1 cellular context compared by ENCODE assay signal in genomic region chr1:160237558-160237957, GRCh38.
A peak's percentile ranks its signal among the peaks of the same experiment; 100 is the strongest.
TF ChIP-seq lines count a peak whose summit lies in the region.

No MANE protein-coding gene starts in this region.

TF ChIP-seq in K562, 482 proteins besides CTCF, POLR2A, EP300 and RAD21:
- TF ChIP-seq ZNF75A (CRISPR knock-in tag; IDR thresholded peaks at IDR 0.05), result no peak
- TF ChIP-seq UBTF (IDR thresholded peaks at IDR 0.05; ENCODE audit: borderline replicate concordance in 1 of 2, low read depth in 2 of 2, low read length in 2 of 2), result no peak
- TF ChIP-seq PCBP2 (IDR thresholded peaks at IDR 0.05; ENCODE audit: low read depth, low read length, poor library complexity, severe bottlenecking), result no peak
- peak; percentile 58; the same call in 1 of the 2 replicates for TF ChIP-seq ZNF121 (CRISPR knock-in tag; conservative IDR thresholded peaks at IDR 0.05)
TF ChIP-seq in K562: peak in this region for 1.
